8 cellular contexts compared by ENCODE assay signal in the genomic region with DNA sequence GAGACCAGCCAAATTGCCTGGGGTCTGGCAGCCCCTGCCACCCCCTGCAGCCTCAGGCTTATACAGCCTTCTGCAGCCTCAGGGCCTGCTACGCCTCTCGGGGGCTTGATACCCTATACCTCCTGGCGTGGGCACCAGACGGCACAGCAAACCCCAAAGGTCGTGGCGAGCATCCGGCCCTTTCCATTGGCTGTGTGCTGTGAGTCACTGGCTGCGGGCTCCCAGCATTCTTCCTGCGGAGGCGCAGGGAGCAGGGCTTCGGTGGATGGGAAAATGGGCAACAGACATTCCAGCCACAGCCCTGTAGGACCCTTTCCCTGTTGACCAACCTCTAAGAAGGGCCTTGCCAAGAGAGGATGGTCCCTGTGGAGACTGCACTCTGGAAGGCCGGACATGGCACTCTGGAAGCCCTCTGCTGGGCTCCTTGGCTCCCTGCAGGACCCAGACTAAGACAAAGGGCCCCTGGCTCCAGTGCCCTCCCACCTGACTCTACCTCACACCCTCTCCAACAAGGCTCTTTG. TPM values are rescaled to one million over a fixed set of nuclear protein-coding genes. Genes with fewer than 3 reads are reported as not detected.
DNase-seq lines count a peak whose midpoint lies in the region; ATAC-seq and TF ChIP-seq lines count a peak whose summit lies in the region.

No MANE protein-coding gene starts in this region.

- H3K4me1 ChIP-seq in A673 (ENCODE audit: insufficient read depth, low read length, poor library complexity, severe bottlenecking) (no peaks in the 10 kb centered on the region), HEK293 (ENCODE audit: control insufficient read depth, insufficient read depth, low read length) (no peaks in the 10 kb centered on the region)

- BruUV-seq in A673 (replicated peaks; lab: Mats Ljungman, UMichigan), result no TSS peak

- H3K27ac ChIP-seq in A673 (ENCODE audit: low read depth, low read length, poor library complexity, severe bottlenecking), result no peak overlapping the region
- no peak overlapping the region for H3K27ac ChIP-seq in HEK293 (ENCODE audit: extremely low read depth, low read depth, low read length)

- ATAC-seq in HG02981 (IDR thresholded peaks at IDR 0.05; ENCODE audit: unreplicated experiment), result no peak
- no peak for ATAC-seq in HG03175 (IDR thresholded peaks at IDR 0.05; ENCODE audit: unreplicated experiment)

- H3K4me3 ChIP-seq in A673 (ENCODE audit: low read depth, low read length, poor library complexity, severe bottlenecking) (no peak overlapping the region), HEK293 (ENCODE audit: low read depth, low read length) (no peak overlapping the region), astrocyte of the spinal cord (ENCODE audit: low read depth, low read length) (no peak overlapping the region), kidney epithelial cell (ENCODE audit: low read depth, low read length) (no peak overlapping the region)

- no peaks in the 10 kb centered on the region for H3K27me3 ChIP-seq in A673 (replicated peaks; ENCODE audit: insufficient read depth, low read depth, low read length, poor library complexity)
- H3K27me3 ChIP-seq in kidney epithelial cell (ENCODE audit: control insufficient read depth, insufficient read depth, low read length), result no peaks in the 10 kb centered on the region

- DNase-seq in A673 (ENCODE audit: low spot score) (no peak), astrocyte of the spinal cord (ENCODE audit: low read depth, low spot score) (peak; percentile 52), kidney epithelial cell (ENCODE audit: low read depth) (no peak), DMS153 treated with DMSO at 0.1 percent for 48 hours (lab: John Stamatoyannopoulos, UW; ENCODE audit: unreplicated experiment) (no peak)
- DNase-seq in central memory CD4-positive, alpha-beta T cell, result no peak

- no peaks in the 10 kb centered on the region for H3K36me3 ChIP-seq in A673 (ENCODE audit: insufficient read depth, low read length, poor library complexity, severe bottlenecking)
- no peaks in the 10 kb centered on the region for H3K36me3 ChIP-seq in HEK293 (ENCODE audit: control insufficient read depth in 2 of 2, insufficient read depth in 1 of 2, low read length in 2 of 2)
- no peaks in the 10 kb centered on the region for H3K36me3 ChIP-seq in kidney epithelial cell (ENCODE audit: control insufficient read depth, insufficient read depth, low read length)

- intact Hi-C loops in A673 (cut with micrococcal nuclease; ENCODE audit: unreplicated experiment), result no loop called here

- POLR2A ChIA-PET in A673 (lab: Charles Lee; ENCODE audit: low non-redundant PET), result no interaction called here
- POLR2A ChIA-PET in HEK293 (lab: Yijun Ruan, JAX), result no interaction called here

- no peaks in the 10 kb centered on the region for H3K9me3 ChIP-seq in A673 (ENCODE audit: low read depth, low read length, poor library complexity, severe bottlenecking)
- H3K9me3 ChIP-seq in HEK293 (ENCODE audit: control insufficient read depth, insufficient read depth, low read depth, low read length), result no peaks in the 10 kb centered on the region

- TF ChIP-seq CTCF in A673 (conservative IDR thresholded peaks at IDR 0.05; ENCODE audit: low read depth, low read length) (0 out of 2 replicates have a peak, but pooled peaks have one; percentile 24), HEK293 (tag by site-specific recombination; IDR thresholded peaks at IDR 0.05) (peak; percentile 56), astrocyte of the spinal cord (IDR thresholded peaks at IDR 0.05; ENCODE audit: low read depth, low read length) (peak; percentile 70), kidney epithelial cell (IDR thresholded peaks at IDR 0.05; ENCODE audit: insufficient read depth, low read length, poor library complexity, severe bottlenecking) (peak; percentile 56)

- CTCF ChIA-PET in A673 (lab: Charles Lee), result no interaction called here
- CTCF ChIA-PET in HEK293 (lab: Yijun Ruan, JAX), result interaction anchor here (1.3 to 2.1 kb wide), 3 partner anchors 9 to 178 kb away, joined by 3 to 4 read pairs (median 4); no protein-coding TSS in a partner anchor

- in situ Hi-C loops in astrocyte of the spinal cord (cut with HindIII; ENCODE audit: low sequenced_read_pairs), result no loop called here

TF ChIP-seq in HEK293, 187 proteins besides CTCF, POLR2A, EP300 and RAD21:
- no peak for TF ChIP-seq WT1 (tag by site-specific recombination; IDR thresholded peaks at IDR 0.05)
- TF ChIP-seq ZNF660 (tag by site-specific recombination; IDR thresholded peaks at IDR 0.05), result no peak
- TF ChIP-seq ZNF530 (tag by site-specific recombination; IDR thresholded peaks at IDR 0.05; ENCODE audit: low read depth), result no peak
- no peak for TF ChIP-seq ZNF157 (tag by site-specific recombination; IDR thresholded peaks at IDR 0.05)
TF ChIP-seq in HEK293: peak in this region for 0.

RNA-seq across cellular contexts. Expression of a gene that starts 59.6 kb away (rescaled TPM):
- total RNA-seq in A673 (2021) (0.17 and 0.45 TPM in 2 replicates), kidney epithelial cell (6.2 and 7.0 TPM in 2 replicates)
